2 cellular contexts compared by ENCODE assay signal in the genomic region with DNA sequence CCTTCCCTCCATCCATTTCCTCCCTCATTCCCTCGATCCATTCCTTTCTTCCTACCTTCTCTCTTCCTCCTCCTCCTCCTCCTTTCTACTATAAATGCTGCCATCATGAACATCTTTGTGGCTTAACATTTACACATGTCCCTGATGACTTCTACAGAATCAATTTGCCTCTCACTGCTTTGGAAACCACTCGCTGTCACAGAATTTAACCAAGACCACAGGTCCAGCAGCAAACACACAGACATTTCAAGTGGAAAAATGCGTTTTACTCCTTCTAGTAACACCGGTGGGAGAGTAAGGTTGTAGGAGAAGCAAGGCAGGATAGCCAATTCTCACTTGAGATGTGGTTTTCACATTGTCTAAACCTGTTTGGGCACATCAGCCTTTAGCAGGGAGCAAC.
TF ChIP-seq lines count a peak whose summit lies in the region.

No MANE protein-coding gene starts in this region.

TF ChIP-seq in GM23338, 12 proteins besides CTCF, POLR2A, EP300 and RAD21 (continues in another document):
- TF ChIP-seq EZH2phosphoT487 (IDR thresholded peaks at IDR 0.05; ENCODE audit: unreplicated experiment) (no peak), ZNF331 (CRISPR knock-in tag; IDR thresholded peaks at IDR 0.05; ENCODE audit: low read depth) (no peak), STAT1 (IDR thresholded peaks at IDR 0.05; ENCODE audit: unreplicated experiment) (no peak), NANOG (IDR thresholded peaks at IDR 0.05; ENCODE audit: borderline replicate concordance) (no peak), JUNB (IDR thresholded peaks at IDR 0.05; ENCODE audit: unreplicated experiment) (no peak), ZNF114 (CRISPR knock-in tag; IDR thresholded peaks at IDR 0.05) (no peak), CREB1 (CRISPR knock-in tag; IDR thresholded peaks at IDR 0.05; ENCODE audit: low read depth) (no peak)
- TF ChIP-seq, protein P1, sequence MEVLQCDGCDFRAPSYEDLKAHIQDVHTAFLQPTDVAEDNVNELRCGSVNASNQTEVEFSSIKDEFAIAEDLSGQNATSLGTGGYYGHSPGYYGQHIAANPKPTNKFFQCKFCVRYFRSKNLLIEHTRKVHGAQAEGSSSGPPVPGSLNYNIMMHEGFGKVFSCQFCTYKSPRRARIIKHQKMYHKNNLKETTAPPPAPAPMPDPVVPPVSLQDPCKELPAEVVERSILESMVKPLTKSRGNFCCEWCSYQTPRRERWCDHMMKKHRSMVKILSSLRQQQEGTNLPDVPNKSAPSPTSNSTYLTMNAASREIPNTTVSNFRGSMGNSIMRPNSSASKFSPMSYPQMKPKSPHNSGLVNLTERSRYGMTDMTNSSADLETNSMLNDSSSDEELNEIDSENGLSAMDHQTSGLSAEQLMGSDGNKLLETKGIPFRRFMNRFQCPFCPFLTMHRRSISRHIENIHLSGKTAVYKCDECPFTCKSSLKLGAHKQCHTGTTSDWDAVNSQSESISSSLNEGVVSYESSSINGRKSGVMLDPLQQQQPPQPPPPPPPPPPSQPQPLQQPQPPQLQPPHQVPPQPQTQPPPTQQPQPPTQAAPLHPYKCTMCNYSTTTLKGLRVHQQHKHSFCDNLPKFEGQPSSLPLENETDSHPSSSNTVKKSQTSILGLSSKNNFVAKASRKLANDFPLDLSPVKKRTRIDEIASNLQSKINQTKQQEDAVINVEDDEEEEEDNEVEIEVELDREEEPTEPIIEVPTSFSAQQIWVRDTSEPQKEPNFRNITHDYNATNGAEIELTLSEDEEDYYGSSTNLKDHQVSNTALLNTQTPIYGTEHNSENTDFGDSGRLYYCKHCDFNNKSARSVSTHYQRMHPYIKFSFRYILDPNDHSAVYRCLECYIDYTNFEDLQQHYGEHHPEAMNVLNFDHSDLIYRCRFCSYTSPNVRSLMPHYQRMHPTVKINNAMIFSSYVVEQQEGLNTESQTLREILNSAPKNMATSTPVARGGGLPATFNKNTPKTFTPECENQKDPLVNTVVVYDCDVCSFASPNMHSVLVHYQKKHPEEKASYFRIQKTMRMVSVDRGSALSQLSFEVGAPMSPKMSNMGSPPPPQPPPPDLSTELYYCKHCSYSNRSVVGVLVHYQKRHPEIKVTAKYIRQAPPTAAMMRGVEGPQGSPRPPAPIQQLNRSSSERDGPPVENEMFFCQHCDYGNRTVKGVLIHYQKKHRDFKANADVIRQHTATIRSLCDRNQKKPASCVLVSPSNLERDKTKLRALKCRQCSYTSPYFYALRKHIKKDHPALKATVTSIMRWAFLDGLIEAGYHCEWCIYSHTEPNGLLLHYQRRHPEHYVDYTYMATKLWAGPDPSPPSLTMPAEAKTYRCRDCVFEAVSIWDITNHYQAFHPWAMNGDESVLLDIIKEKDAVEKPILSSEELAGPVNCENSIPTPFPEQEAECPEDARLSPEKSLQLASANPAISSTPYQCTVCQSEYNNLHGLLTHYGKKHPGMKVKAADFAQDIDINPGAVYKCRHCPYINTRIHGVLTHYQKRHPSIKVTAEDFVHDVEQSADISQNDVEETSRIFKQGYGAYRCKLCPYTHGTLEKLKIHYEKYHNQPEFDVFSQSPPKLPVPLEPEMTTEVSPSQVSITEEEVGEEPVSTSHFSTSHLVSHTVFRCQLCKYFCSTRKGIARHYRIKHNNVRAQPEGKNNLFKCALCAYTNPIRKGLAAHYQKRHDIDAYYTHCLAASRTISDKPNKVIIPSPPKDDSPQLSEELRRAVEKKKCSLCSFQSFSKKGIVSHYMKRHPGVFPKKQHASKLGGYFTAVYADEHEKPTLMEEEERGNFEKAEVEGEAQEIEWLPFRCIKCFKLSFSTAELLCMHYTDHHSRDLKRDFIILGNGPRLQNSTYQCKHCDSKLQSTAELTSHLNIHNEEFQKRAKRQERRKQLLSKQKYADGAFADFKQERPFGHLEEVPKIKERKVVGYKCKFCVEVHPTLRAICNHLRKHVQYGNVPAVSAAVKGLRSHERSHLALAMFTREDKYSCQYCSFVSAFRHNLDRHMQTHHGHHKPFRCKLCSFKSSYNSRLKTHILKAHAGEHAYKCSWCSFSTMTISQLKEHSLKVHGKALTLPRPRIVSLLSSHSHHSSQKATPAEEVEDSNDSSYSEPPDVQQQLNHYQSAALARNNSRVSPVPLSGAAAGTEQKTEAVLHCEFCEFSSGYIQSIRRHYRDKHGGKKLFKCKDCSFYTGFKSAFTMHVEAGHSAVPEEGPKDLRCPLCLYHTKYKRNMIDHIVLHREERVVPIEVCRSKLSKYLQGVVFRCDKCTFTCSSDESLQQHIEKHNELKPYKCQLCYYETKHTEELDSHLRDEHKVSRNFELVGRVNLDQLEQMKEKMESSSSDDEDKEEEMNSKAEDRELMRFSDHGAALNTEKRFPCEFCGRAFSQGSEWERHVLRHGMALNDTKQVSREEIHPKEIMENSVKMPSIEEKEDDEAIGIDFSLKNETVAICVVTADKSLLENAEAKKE (CRISPR knock-in tag; IDR thresholded peaks at IDR 0.05): no peak
- TF ChIP-seq, protein P2, sequence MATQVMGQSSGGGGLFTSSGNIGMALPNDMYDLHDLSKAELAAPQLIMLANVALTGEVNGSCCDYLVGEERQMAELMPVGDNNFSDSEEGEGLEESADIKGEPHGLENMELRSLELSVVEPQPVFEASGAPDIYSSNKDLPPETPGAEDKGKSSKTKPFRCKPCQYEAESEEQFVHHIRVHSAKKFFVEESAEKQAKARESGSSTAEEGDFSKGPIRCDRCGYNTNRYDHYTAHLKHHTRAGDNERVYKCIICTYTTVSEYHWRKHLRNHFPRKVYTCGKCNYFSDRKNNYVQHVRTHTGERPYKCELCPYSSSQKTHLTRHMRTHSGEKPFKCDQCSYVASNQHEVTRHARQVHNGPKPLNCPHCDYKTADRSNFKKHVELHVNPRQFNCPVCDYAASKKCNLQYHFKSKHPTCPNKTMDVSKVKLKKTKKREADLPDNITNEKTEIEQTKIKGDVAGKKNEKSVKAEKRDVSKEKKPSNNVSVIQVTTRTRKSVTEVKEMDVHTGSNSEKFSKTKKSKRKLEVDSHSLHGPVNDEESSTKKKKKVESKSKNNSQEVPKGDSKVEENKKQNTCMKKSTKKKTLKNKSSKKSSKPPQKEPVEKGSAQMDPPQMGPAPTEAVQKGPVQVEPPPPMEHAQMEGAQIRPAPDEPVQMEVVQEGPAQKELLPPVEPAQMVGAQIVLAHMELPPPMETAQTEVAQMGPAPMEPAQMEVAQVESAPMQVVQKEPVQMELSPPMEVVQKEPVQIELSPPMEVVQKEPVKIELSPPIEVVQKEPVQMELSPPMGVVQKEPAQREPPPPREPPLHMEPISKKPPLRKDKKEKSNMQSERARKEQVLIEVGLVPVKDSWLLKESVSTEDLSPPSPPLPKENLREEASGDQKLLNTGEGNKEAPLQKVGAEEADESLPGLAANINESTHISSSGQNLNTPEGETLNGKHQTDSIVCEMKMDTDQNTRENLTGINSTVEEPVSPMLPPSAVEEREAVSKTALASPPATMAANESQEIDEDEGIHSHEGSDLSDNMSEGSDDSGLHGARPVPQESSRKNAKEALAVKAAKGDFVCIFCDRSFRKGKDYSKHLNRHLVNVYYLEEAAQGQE (IDR thresholded peaks at IDR 0.05; ENCODE audit: unreplicated experiment): no peak
- TF ChIP-seq, protein P3, sequence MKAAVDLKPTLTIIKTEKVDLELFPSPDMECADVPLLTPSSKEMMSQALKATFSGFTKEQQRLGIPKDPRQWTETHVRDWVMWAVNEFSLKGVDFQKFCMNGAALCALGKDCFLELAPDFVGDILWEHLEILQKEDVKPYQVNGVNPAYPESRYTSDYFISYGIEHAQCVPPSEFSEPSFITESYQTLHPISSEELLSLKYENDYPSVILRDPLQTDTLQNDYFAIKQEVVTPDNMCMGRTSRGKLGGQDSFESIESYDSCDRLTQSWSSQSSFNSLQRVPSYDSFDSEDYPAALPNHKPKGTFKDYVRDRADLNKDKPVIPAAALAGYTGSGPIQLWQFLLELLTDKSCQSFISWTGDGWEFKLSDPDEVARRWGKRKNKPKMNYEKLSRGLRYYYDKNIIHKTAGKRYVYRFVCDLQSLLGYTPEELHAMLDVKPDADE (IDR thresholded peaks at IDR 0.05): no peak

TF ChIP-seq in H1, 55 proteins besides CTCF, POLR2A, EP300 and RAD21 (continues in another document):
- no peak for TF ChIP-seq CBX5 (IDR thresholded peaks at IDR 0.05; ENCODE audit: low read depth, low read length)
- TF ChIP-seq RXRA (IDR thresholded peaks at IDR 0.05; ENCODE audit: insufficient read depth, low read depth, low read length): no peak
- TF ChIP-seq TCF12 (IDR thresholded peaks at IDR 0.05; ENCODE audit: low read depth, low read length): no peak
- TF ChIP-seq EGR1 (IDR thresholded peaks at IDR 0.05; ENCODE audit: borderline replicate concordance, low read depth, low read length): no peak
- TF ChIP-seq BRCA1 (IDR thresholded peaks at IDR 0.05; ENCODE audit: low read depth, low read length): no peak
- TF ChIP-seq PHF8 (conservative IDR thresholded peaks at IDR 0.05; ENCODE audit: low read depth, low read length): no peak
- no peak for TF ChIP-seq TAF7 (optimal IDR thresholded peaks at IDR 0.05; ENCODE audit: borderline replicate concordance, low read depth, low read length)
- TF ChIP-seq CHD7 (IDR thresholded peaks at IDR 0.05; ENCODE audit: insufficient replicate concordance, low read length): no peak
- TF ChIP-seq CEBPB (IDR thresholded peaks at IDR 0.05; ENCODE audit: low read depth, low read length): no peak
- no peak for TF ChIP-seq SAP30 (IDR thresholded peaks at IDR 0.05; ENCODE audit: insufficient read depth, insufficient replicate concordance, low read length)
- no peak for TF ChIP-seq ZNF274 (IDR thresholded peaks at IDR 0.05; ENCODE audit: borderline replicate concordance, extremely low read depth, low read length)
- no peak for TF ChIP-seq JUN (IDR thresholded peaks at IDR 0.05; ENCODE audit: low read depth, low read length)
- TF ChIP-seq POU5F1 (IDR thresholded peaks at IDR 0.05; ENCODE audit: low read depth, low read length): no peak
- TF ChIP-seq KDM1A (IDR thresholded peaks at IDR 0.05; ENCODE audit: borderline replicate concordance, low read length): no peak
- no peak for TF ChIP-seq KDM5A (IDR thresholded peaks at IDR 0.05; ENCODE audit: low read length)
- TF ChIP-seq BACH1 (IDR thresholded peaks at IDR 0.05; ENCODE audit: low read length): no peak
- no peak for TF ChIP-seq ATF2 (IDR thresholded peaks at IDR 0.05; ENCODE audit: low read length)
